Comparison of ENCODE assay signal across 1 cellular context in genomic region chr1:65002508-65003315, GRCh38.
TF ChIP-seq lines count a peak whose summit lies in the region.

No MANE protein-coding gene starts in this region.

TF ChIP-seq in GM12878, 131 proteins besides CTCF, POLR2A, EP300 and RAD21 (continued from another document):
- TF ChIP-seq ATF2 (IDR thresholded peaks at IDR 0.05; ENCODE audit: low read length), result no peak
- no peak for TF ChIP-seq HDAC2 (IDR thresholded peaks at IDR 0.05)
- TF ChIP-seq TCF3 (IDR thresholded peaks at IDR 0.05; ENCODE audit: borderline replicate concordance, insufficient read depth, low read depth, low read length), result no peak
- no peak for TF ChIP-seq NRF1 (conservative IDR thresholded peaks at IDR 0.05; ENCODE audit: low read depth, low read length)
- no peak for TF ChIP-seq SREBF1 (IDR thresholded peaks at IDR 0.05; ENCODE audit: low read length)
- TF ChIP-seq HSF1 (IDR thresholded peaks at IDR 0.05; ENCODE audit: low read depth, low read length), result no peak
- no peak for TF ChIP-seq MAX (IDR thresholded peaks at IDR 0.05; ENCODE audit: low read depth, low read length)
- no peak for TF ChIP-seq SP1 (IDR thresholded peaks at IDR 0.05; ENCODE audit: low read depth, low read length)
- TF ChIP-seq EGR1 (IDR thresholded peaks at IDR 0.05; ENCODE audit: borderline replicate concordance in 1 of 2, low read depth in 2 of 2, low read length in 2 of 2), result 0 out of 3 replicates have a peak, but pooled peaks of 1 of the 2 experiments have one; percentile 13
- 0 out of 2 replicates have a peak, but pooled peaks have one; percentile 23 for TF ChIP-seq CREM (IDR thresholded peaks at IDR 0.05; ENCODE audit: low read depth)
- TF ChIP-seq SUZ12 (IDR thresholded peaks at IDR 0.05; ENCODE audit: unreplicated experiment), result peak; percentile 55
- TF ChIP-seq BHLHE40 (IDR thresholded peaks at IDR 0.05; ENCODE audit: borderline replicate concordance in 1 of 2, low read depth in 2 of 2, low read length in 1 of 2), result peak in 1 of 2 experiments; percentile 34; a peak in 1 of 4 replicates
- TF ChIP-seq WRNIP1 (IDR thresholded peaks at IDR 0.05; ENCODE audit: borderline replicate concordance, low read depth, low read length), result no peak
- no peak for TF ChIP-seq ZNF24 (IDR thresholded peaks at IDR 0.05)
- no peak for TF ChIP-seq BMI1 (IDR thresholded peaks at IDR 0.05; ENCODE audit: borderline replicate concordance)
- TF ChIP-seq CREB1 (IDR thresholded peaks at IDR 0.05; ENCODE audit: low read depth), result peak; percentile 15; the same call in 1 of the 2 replicates
- 0 out of 2 replicates have a peak, but pooled peaks have one; percentile 40 for TF ChIP-seq RUNX3 (IDR thresholded peaks at IDR 0.05; ENCODE audit: low read length)
- TF ChIP-seq ZBTB33 (IDR thresholded peaks at IDR 0.05), result no peak
- no peak for TF ChIP-seq ZBTB11 (CRISPR knock-in tag; IDR thresholded peaks at IDR 0.05)
- peak; percentile 9; the same call in 1 of the 2 replicates for TF ChIP-seq GABPA (IDR thresholded peaks at IDR 0.05; ENCODE audit: low read depth)
- TF ChIP-seq ZBTB40 (IDR thresholded peaks at IDR 0.05; ENCODE audit: borderline replicate concordance), result no peak
- TF ChIP-seq IKZF1 (conservative IDR thresholded peaks at IDR 0.05), result peak; percentile 59
TF ChIP-seq in GM12878: peak in this region for 9.
